ENCODE assay signal across 8 cellular contexts in the genomic region with DNA sequence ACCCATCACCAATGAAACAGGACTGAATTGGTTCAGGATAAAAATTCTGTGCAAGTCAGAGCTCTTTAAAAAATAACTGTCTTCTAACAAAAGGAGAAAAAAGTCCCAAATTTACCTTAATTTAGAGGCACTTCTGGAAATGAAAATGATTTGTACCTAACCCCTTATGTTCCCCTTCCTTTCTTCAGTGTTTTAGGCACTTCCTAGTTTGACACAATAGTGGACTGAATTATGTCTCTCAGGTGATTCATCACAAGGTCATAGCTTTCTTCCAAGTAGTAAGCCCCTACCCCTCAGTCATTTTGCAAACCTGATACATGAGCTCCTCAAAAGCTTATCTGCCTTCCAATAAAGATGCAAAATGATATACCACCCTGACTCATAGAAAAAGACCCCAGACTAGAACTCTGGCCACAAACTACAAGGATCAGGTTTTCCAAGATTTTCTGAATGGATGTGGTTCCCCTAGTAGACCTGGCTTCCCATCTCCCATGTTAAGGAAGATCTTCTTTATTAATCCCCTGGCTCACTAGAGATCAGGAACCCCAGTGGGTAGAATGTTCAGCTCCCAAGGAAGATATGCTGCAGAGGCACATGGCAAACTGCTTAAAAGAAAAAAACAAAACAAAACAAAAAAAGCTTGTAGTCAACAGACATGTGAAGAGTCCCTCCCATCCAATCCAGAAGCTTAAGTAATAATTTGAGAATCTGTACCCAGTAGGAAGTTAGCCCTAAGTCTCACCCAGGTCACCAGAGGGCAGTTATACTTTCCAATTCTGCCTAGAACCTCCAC. TPM values are rescaled to one million over a fixed set of nuclear protein-coding genes. Genes with fewer than 3 reads are reported as not detected.
DNase-seq lines count a peak whose midpoint lies in the region; TF ChIP-seq lines count a peak whose summit lies in the region.

No MANE protein-coding gene starts in this region.

- in situ Hi-C loops in transverse colon (cut with MboI; ENCODE audit: low pct_ligation_motif_present in 1 of 4, low pct_unique_long_range_greater_than_20kb in 1 of 4, low sequenced_read_pairs in 3 of 4), result no loop called here

- no peak for TF ChIP-seq EP300 in transverse colon (IDR thresholded peaks at IDR 0.05; ENCODE audit: low read depth)

- peak overlapping the region; percentile 99 for H3K27ac Mint-ChIP-seq in activated naive CD4-positive, alpha-beta T cell treated with anti-CD3 and anti-CD28 coated beads, Interleukin-2, amount 10 ng/mL, durations not matched to agents 7 days and 5 days
- peak overlapping the region; percentile 99 for H3K27ac Mint-ChIP-seq in activated naive CD8-positive, alpha-beta T cell treated with anti-CD3 and anti-CD28 coated beads for 36 hours

- H3K27me3 ChIP-seq in layer of hippocampus (ENCODE audit: control insufficient read depth, insufficient read depth, low read length) (no peaks in the 10 kb centered on the region), transverse colon (no peaks in the 10 kb centered on the region), SJCRH30 (no peaks in the 10 kb centered on the region)

- H3K36me3 ChIP-seq in transverse colon, result peaks cover 0 to 21% (median 11%) of the 10 kb centered on the region in 4 donors
- peaks cover 42% of the 10 kb centered on the region for H3K36me3 ChIP-seq in SJCRH30

- H3K27ac ChIP-seq in layer of hippocampus (ENCODE audit: low read depth, low read length) (peak overlapping the region; percentile 11), transverse colon (peak overlapping the region; percentile 94 to 98 (median 96)), SJCRH30 (no peak overlapping the region)

- H3K9me3 ChIP-seq in transverse colon (no peaks in the 10 kb centered on the region), SJCRH30 (replicated peaks) (no peaks in the 10 kb centered on the region)

- peaks cover 80% of the 10 kb centered on the region for H3K36me3 Mint-ChIP-seq in activated naive CD4-positive, alpha-beta T cell treated with anti-CD3 and anti-CD28 coated beads, Interleukin-2, amount 10 ng/mL, durations not matched to agents 7 days and 5 days
- H3K36me3 Mint-ChIP-seq in activated naive CD8-positive, alpha-beta T cell treated with anti-CD3 and anti-CD28 coated beads for 36 hours, result peaks cover 71% of the 10 kb centered on the region

- TF ChIP-seq POLR2A in transverse colon (IDR thresholded peaks at IDR 0.05), result no peak

- peak overlapping the region; percentile 93 for H3K4me3 Mint-ChIP-seq in activated naive CD4-positive, alpha-beta T cell treated with anti-CD3 and anti-CD28 coated beads, Interleukin-2, amount 10 ng/mL, durations not matched to agents 7 days and 5 days
- H3K4me3 Mint-ChIP-seq in activated naive CD8-positive, alpha-beta T cell treated with anti-CD3 and anti-CD28 coated beads for 36 hours, result peak overlapping the region; percentile 97

- peaks cover 5% of the 10 kb centered on the region for H3K27me3 Mint-ChIP-seq in activated naive CD4-positive, alpha-beta T cell treated with anti-CD3 and anti-CD28 coated beads, Interleukin-2, amount 10 ng/mL, durations not matched to agents 7 days and 5 days
- H3K27me3 Mint-ChIP-seq in activated naive CD8-positive, alpha-beta T cell treated with anti-CD3 and anti-CD28 coated beads for 36 hours, result peaks cover 19% of the 10 kb centered on the region

- intact Hi-C loops in transverse colon (cut with DNase I; ENCODE audit: low total_unique reads), result no loop called here

- H3K4me1 Mint-ChIP-seq in activated naive CD4-positive, alpha-beta T cell treated with anti-CD3 and anti-CD28 coated beads, Interleukin-2, amount 10 ng/mL, durations not matched to agents 7 days and 5 days, result peaks cover 61% of the 10 kb centered on the region
- H3K4me1 Mint-ChIP-seq in activated naive CD8-positive, alpha-beta T cell treated with anti-CD3 and anti-CD28 coated beads for 36 hours, result peaks cover 61% of the 10 kb centered on the region

- CTCF ChIA-PET in activated naive CD4-positive, alpha-beta T cell treated with anti-CD3 and anti-CD28 coated beads, Interleukin-2, amount 10 ng/mL, durations not matched to agents 7 days and 5 days (lab: Charles Lee), result interaction anchor here (0.6 to 3.6 kb wide), 16 partner anchors 12 to 882 kb away, joined by 3 to 21 read pairs (median 4); partner anchors contain the start of genes ABCF1, ATAT1, DHX16 and PRR3

- peaks cover 5 to 46% (median 33%) of the 10 kb centered on the region in 4 donors for H3K4me1 ChIP-seq in transverse colon
- H3K4me1 ChIP-seq in SJCRH30, result peaks cover 4% of the 10 kb centered on the region; the same call in 1 of the 2 replicates

- TF ChIP-seq CTCF in transverse colon (IDR thresholded peaks at IDR 0.05), result no peak

- H3K4me3 ChIP-seq in transverse colon (peak overlapping the region in 1 of 4 donors; percentile 66), SJCRH30 (no peak overlapping the region)

- H3K9me3 Mint-ChIP-seq in activated naive CD4-positive, alpha-beta T cell treated with anti-CD3 and anti-CD28 coated beads, Interleukin-2, amount 10 ng/mL, durations not matched to agents 7 days and 5 days, result no peaks in the 10 kb centered on the region
- peaks cover 3% of the 10 kb centered on the region for H3K9me3 Mint-ChIP-seq in activated naive CD8-positive, alpha-beta T cell treated with anti-CD3 and anti-CD28 coated beads for 36 hours

- no peak for DNase-seq in activated naive CD4-positive, alpha-beta T cell treated with anti-CD3 and anti-CD28 coated beads, Interleukin-2, amount 10 ng/mL, durations not matched to agents 7 days and 5 days
- DNase-seq in activated naive CD4-positive, alpha-beta T cell treated with Interleukin-2 at 50 U/mL for 16 hours, result no peak
- DNase-seq in activated naive CD8-positive, alpha-beta T cell treated with anti-CD3 and anti-CD28 coated beads for 36 hours, result no peak
- DNase-seq in transverse colon (no peak), COR-L47 (lab: John Stamatoyannopoulos, UW) (no peak), SJCRH30 (no peak)
- DNase-seq in activated CD4-positive, CD25-positive, alpha-beta regulatory T cell (lab: John Stamatoyannopoulos, UW), result no peak

RNA-seq across cellular contexts. Expression of gene PPP1R10, which starts 3.6 kb away (rescaled TPM):
- total RNA-seq in activated naive CD8-positive, alpha-beta T cell treated with anti-CD3 and anti-CD28 coated beads for 36 hours, result 10 to 100 TPM; 80.5 to 84.6 TPM
- 10 to 100 TPM; 35.5 to 62.5 (median 53.8) TPM for total RNA-seq in transverse colon
- total RNA-seq in SJCRH30 (2014; rRNA removed; shearing (Covaris generic)), result 93.7 and 120 TPM in 2 replicates

RNA-seq across cellular contexts. Expression of gene MRPS18B, which starts 4.2 kb away (rescaled TPM):
- total RNA-seq in activated naive CD8-positive, alpha-beta T cell treated with anti-CD3 and anti-CD28 coated beads for 36 hours, result 100 to 1,000 TPM; 113 to 116 TPM
- total RNA-seq in transverse colon, result 10 to 100 TPM in 3 of 4 donors, 1 to 10 TPM in 1; 6.0 to 61.9 (median 39.4) TPM
- total RNA-seq in SJCRH30 (2014; rRNA removed; shearing (Covaris generic)), result 48.8 and 51.6 TPM in 2 replicates

RNA-seq across cellular contexts. Expression of gene ATAT1, which starts 13.2 kb away (rescaled TPM):
- 1 to 10 TPM; 8.5 to 8.6 TPM for total RNA-seq in activated naive CD8-positive, alpha-beta T cell treated with anti-CD3 and anti-CD28 coated beads for 36 hours
- 100 to 1,000 TPM in 1 of 4 donors, 10 to 100 TPM in 3; 10.6 to 174 (median 22.2) TPM for total RNA-seq in transverse colon
- total RNA-seq in SJCRH30 (2014; rRNA removed; shearing (Covaris generic)), result 11.4 and 13.0 TPM in 2 replicates

RNA-seq across cellular contexts. Expression of gene C6orf136, which starts 33.5 kb away (rescaled TPM):
- total RNA-seq in activated naive CD8-positive, alpha-beta T cell treated with anti-CD3 and anti-CD28 coated beads for 36 hours, result 10 to 100 TPM; 35.8 to 37.1 TPM
- 100 to 1,000 TPM in 1 of 4 donors, 10 to 100 TPM in 3; 49.1 to 301 (median 63.5) TPM for total RNA-seq in transverse colon
- 9.1 and 10.0 TPM in 2 replicates for total RNA-seq in SJCRH30 (2014; rRNA removed; shearing (Covaris generic))

RNA-seq across cellular contexts. Expression of gene ABCF1, which starts 42.2 kb away (rescaled TPM):
- 100 to 1,000 TPM; 122 TPM for total RNA-seq in activated naive CD8-positive, alpha-beta T cell treated with anti-CD3 and anti-CD28 coated beads for 36 hours
- 10 to 100 TPM; 33.0 to 52.0 (median 40.1) TPM for total RNA-seq in transverse colon
- 68.0 and 74.7 TPM in 2 replicates for total RNA-seq in SJCRH30 (2014; rRNA removed; shearing (Covaris generic))
